9 cellular contexts compared by ENCODE assay signal in the genomic region with DNA sequence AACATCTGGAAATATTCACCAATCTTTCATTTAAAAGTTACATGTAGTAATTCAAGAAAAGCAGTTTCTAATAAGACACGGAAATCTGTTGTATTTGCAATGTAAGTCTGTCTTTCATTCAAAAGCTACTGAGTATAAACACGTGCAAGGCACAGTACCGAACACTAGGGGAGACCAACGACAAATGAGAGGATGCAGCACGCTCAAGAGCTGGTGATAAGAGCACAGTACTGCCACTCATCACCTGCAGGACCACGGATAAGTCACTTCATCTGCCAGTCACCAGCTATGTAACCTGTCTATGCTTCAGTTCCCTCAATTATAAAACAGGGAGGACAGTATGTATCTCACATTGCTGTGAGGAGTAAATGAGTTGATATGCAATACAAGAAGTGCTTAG.
DNase-seq lines count a peak whose midpoint lies in the region; ATAC-seq and TF ChIP-seq lines count a peak whose summit lies in the region.
"Had no signal": no experiment of that assay in that cellular context is flagged by ENCODE, and none has a peak within 500 bp of the region (broad histone marks: within the 10 kb centered on the region; RNA-seq: fewer than 3 reads in every experiment).

No MANE protein-coding gene starts in this region.

- TF ChIP-seq CTCF in foreskin fibroblast (IDR thresholded peaks at IDR 0.05; ENCODE audit: low read depth, low read length): peak; percentile 14

- ATAC-seq in HG02970 (IDR thresholded peaks at IDR 0.05; ENCODE audit: low FRiP score, unreplicated experiment) (no peak), GM21529 (IDR thresholded peaks at IDR 0.05; ENCODE audit: unreplicated experiment) (no peak)

- DNase-seq in NCI-H748 (lab: John Stamatoyannopoulos, UW; ENCODE audit: unreplicated experiment) (peak; percentile 9), NCI-H748 treated with DMSO at 0.1 percent for 48 hours (lab: John Stamatoyannopoulos, UW) (no peak), LHCN-M2 (ENCODE audit: low read depth) (peak; percentile 23), foreskin fibroblast (peak; percentile 4 to 23)
- peak; percentile 3 to 7 for DNase-seq in activated CD4-positive, alpha-beta T cell treated with anti-CD3 and anti-CD28 coated beads, Interleukin-2, amount 50 U/mL, for 48 hours
- peak in 2 of 3 donors; percentile 19 to 23 for DNase-seq in stimulated activated CD4-positive, alpha-beta T cell treated with anti-CD3 and anti-CD28 coated beads, TNF-alpha, amount 100 ng/mL, for 1 hour (ENCODE audit: low read depth in 3 of 3, low spot score in 1 of 3)

- H3K4me3 ChIP-seq in foreskin fibroblast (ENCODE audit: low read depth in 1 of 2, low read length in 2 of 2): no peak overlapping the region
- H3K4me3 ChIP-seq: BLaER1 treated with 17β-estradiol and CSF1 and Interleukin-3, amounts not matched to agents 10 nM and 100 nM had no signal
